12 cellular contexts compared by ENCODE assay signal in the genomic region with DNA sequence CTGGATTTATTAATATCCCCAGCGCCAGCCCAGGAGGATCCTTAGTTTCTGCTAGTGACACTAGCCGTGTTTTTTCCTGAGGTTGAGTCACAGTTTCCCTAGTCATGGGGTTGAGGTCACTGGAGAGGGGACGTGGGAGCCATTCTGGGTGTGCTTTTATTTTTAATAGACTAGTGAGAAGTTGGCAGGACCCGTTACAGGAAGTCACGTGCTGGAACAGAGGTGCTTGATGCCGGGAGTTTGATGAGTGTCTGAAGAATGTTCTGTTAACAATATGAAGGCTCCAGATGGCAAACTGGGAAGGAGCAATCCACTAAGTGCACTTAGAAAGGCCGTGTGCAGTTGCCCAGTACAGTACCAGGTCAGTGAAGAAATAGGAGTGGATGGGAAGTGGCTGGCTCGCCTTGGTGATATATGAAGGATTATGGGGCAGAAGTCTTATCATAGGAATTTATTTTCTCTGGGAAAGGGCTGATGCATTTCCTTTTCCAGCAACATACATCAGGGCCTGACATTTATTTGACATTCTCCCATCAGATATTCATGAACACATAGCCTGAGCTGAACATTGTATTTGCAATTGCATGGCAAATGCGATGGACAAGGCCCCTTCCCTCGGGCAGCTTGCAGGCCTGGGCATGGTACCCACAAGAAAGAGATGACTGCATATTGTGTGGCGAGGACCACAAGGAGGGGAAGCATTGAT.
DNase-seq lines count a peak whose midpoint lies in the region; ATAC-seq and TF ChIP-seq lines count a peak whose summit lies in the region.
"Had no signal": no experiment of that assay in that cellular context is flagged by ENCODE, and none has a peak within 500 bp of the region (broad histone marks: within the 10 kb centered on the region; RNA-seq: fewer than 3 reads in every experiment).

No MANE protein-coding gene starts in this region.

- peaks cover 19% of the 10 kb centered on the region for H3K4me1 ChIP-seq in GM23248 (ENCODE audit: insufficient read depth)
- H3K4me1 ChIP-seq in lung (ENCODE audit: control insufficient read depth in 2 of 2, insufficient read depth in 2 of 2, low read length in 2 of 2): peaks cover 6 to 8% of the 10 kb centered on the region in 2 donors
- H3K4me1 ChIP-seq: SJSA1 had no signal

- in situ Hi-C loops in GM23248 (cut with MboI): no loop called here

- DNase-seq in AG08395 (ENCODE audit: low spot score) (peak; percentile 18), GM23248 (peak; percentile 63), lung (ENCODE audit: low spot score) (peak; percentile 53), superior temporal gyrus (ENCODE audit: extremely low spot score) (no peak), NCI-H1092 (lab: John Stamatoyannopoulos, UW) (no peak)
- DNase-seq: cortex of kidney, retina had no signal

- H3K9me2 ChIP-seq in GM23248 (ENCODE audit: insufficient read depth): no peaks in the 10 kb centered on the region

- no peaks in the 10 kb centered on the region for H3K9me3 Mint-ChIP-seq in dendritic cell treated with granulocyte-macrophage colony-stimulating factor and Interleukin-4, amounts not matched to agents 40 ng/mL and 50 ng/mL, for 4 days

- H3K4me3 Mint-ChIP-seq in dendritic cell treated with granulocyte-macrophage colony-stimulating factor and Interleukin-4, amounts not matched to agents 40 ng/mL and 50 ng/mL, for 4 days: no peak overlapping the region
- H3K4me3 Mint-ChIP-seq: type B pancreatic cell had no signal

- 42 to 43% methylated on average over 11 of the region's 11 CpGs for WGBS in GM23248 (ENCODE audit: low coverage in 1 of 2, low lambda C conversion rate in 2 of 2, missing lambda C conversion rate in 2 of 2), 2 experiments
- 40 to 52% methylated on average over 11 of the region's 11 CpGs for WGBS in lung, 2 donors

- peak overlapping the region; percentile 24 for H3K4me2 ChIP-seq in GM23248 (ENCODE audit: unreplicated experiment)

- H2AFZ ChIP-seq in GM23248: peak overlapping the region; percentile 44

- no peaks in the 10 kb centered on the region for H3K36me3 Mint-ChIP-seq in dendritic cell treated with granulocyte-macrophage colony-stimulating factor and Interleukin-4, amounts not matched to agents 40 ng/mL and 50 ng/mL, for 4 days (ENCODE audit: low read depth)
- H3K36me3 Mint-ChIP-seq: type B pancreatic cell had no signal

- no peak for TF ChIP-seq CTCF in lung (IDR thresholded peaks at IDR 0.05; ENCODE audit: control extremely low read depth, extremely low read depth)

- peak overlapping the region; percentile 58 for H3K27ac Mint-ChIP-seq in dendritic cell treated with granulocyte-macrophage colony-stimulating factor and Interleukin-4, amounts not matched to agents 40 ng/mL and 50 ng/mL, for 4 days
- H3K27ac Mint-ChIP-seq: type B pancreatic cell had no signal

- peaks cover 9% of the 10 kb centered on the region; the same call in 1 of the 2 replicates for H3F3A ChIP-seq in GM23248 (ENCODE audit: insufficient read depth)

- H3K9me3 ChIP-seq in GM23248 (ENCODE audit: low read depth) (no peaks in the 10 kb centered on the region), lung (ENCODE audit: control insufficient read depth in 2 of 2, insufficient read depth in 1 of 2, low read length in 1 of 2) (no peaks in the 10 kb centered on the region)
- H3K9me3 ChIP-seq: SJSA1 had no signal

- H4K20me1 ChIP-seq in GM23248 (ENCODE audit: insufficient read depth): no peaks in the 10 kb centered on the region

- no peaks in the 10 kb centered on the region for H3K79me2 ChIP-seq in GM23248 (ENCODE audit: insufficient read depth)

- no peaks in the 10 kb centered on the region for H3K27me3 ChIP-seq in GM23248 (replicated peaks; ENCODE audit: insufficient read depth)
- no peaks in the 10 kb centered on the region for H3K27me3 ChIP-seq in lung (ENCODE audit: control insufficient read depth, insufficient read depth)
- H3K27me3 ChIP-seq: SJSA1 had no signal

- H3K27ac ChIP-seq in GM23248 (no peak overlapping the region), lung (ENCODE audit: low read depth in 1 of 2, low read length in 1 of 2) (no peak overlapping the region)
- H3K27ac ChIP-seq: SJSA1 had no signal

- ATAC-seq in lung (ENCODE audit: insufficient read depth, low FRiP score) (peak; percentile 82), HG03095 (IDR thresholded peaks at IDR 0.05; ENCODE audit: unreplicated experiment) (no peak), GM18870 (IDR thresholded peaks at IDR 0.05; ENCODE audit: unreplicated experiment) (no peak)

- intact Hi-C loops in dendritic cell treated with granulocyte-macrophage colony-stimulating factor and Interleukin-4, amounts not matched to agents 40 ng/mL and 50 ng/mL, for 4 days (cut with micrococcal nuclease): no loop called here

- H3K36me3 ChIP-seq in GM23248 (ENCODE audit: low read depth) (no peaks in the 10 kb centered on the region), lung (ENCODE audit: control insufficient read depth in 2 of 2, insufficient read depth in 2 of 2, low read length in 2 of 2) (no peaks in the 10 kb centered on the region)
- H3K36me3 ChIP-seq: SJSA1 had no signal

- no peak overlapping the region for H3K9ac ChIP-seq in GM23248

- H3K27me3 Mint-ChIP-seq in dendritic cell treated with granulocyte-macrophage colony-stimulating factor and Interleukin-4, amounts not matched to agents 40 ng/mL and 50 ng/mL, for 4 days: peaks cover 6% of the 10 kb centered on the region

- H3K4me1 Mint-ChIP-seq in dendritic cell treated with granulocyte-macrophage colony-stimulating factor and Interleukin-4, amounts not matched to agents 40 ng/mL and 50 ng/mL, for 4 days (ENCODE audit: low read depth): peaks cover 20% of the 10 kb centered on the region

- H3K4me3 ChIP-seq in GM23248 (no peak overlapping the region), lung (no peak overlapping the region)
- H3K4me3 ChIP-seq: SJSA1 had no signal

Comparison
In these comparisons a context has a peak if more than half of its experiments do, and no peak if none do; other contexts are left out.
1. DNase-seq: peak in AG08395 (single experiment), GM23248 (single experiment) and lung (single experiment); none in superior temporal gyrus (single experiment) and NCI-H1092 (single experiment).